Comparison of ENCODE assay signal across 8 cellular contexts in genomic region chr1:40784141-40784770, GRCh38. TPM values are rescaled to one million over a fixed set of nuclear protein-coding genes. Genes with fewer than 3 reads are reported as not detected.
DNase-seq lines count a peak whose midpoint lies in the region; ATAC-seq, FAIRE-seq and TF ChIP-seq lines count a peak whose summit lies in the region.

No MANE protein-coding gene starts in this region.

- H3K9me2 ChIP-seq in OCI-LY7 (ENCODE audit: insufficient read depth, low read length), result no peaks in the 10 kb centered on the region

- POLR2A ChIA-PET in CD4-positive, alpha-beta memory T cell (lab: Charles Lee; ENCODE audit: partially characterized antibody), result no interaction called here
- POLR2A ChIA-PET in OCI-LY7 (lab: Charles Lee), result no interaction called here

- no peak for FAIRE-seq in H54 (lab: Jason Lieb, UNC)

- no peak overlapping the region for H3K27ac ChIP-seq in CD4-positive, alpha-beta memory T cell (ENCODE audit: low read depth, low read length)
- H3K27ac ChIP-seq in dorsolateral prefrontal cortex (peak overlapping the region in 11 of 59 donors; percentile 11 to 64 (median 33)), OCI-LY7 (ENCODE audit: low read depth, low read length, poor library complexity, severe bottlenecking) (no peak overlapping the region)

- CTCF ChIA-PET in CD4-positive, alpha-beta memory T cell (lab: Charles Lee; ENCODE audit: partially characterized antibody), result interaction anchor here (1.7 kb wide), 1 partner anchor 10 kb away, joined by 5 read pairs; no protein-coding TSS in a partner anchor
- CTCF ChIA-PET in OCI-LY7 (lab: Charles Lee; ENCODE audit: unreplicated experiment), result no interaction called here

- no peak for ATAC-seq in natural killer cell treated with Interleukin-12 subunit alpha and Interleukin-12 subunit beta and Interleukin-15 and Interleukin-18, amount 100 ng/mL, for 72 hours
- ATAC-seq in GM19023 (IDR thresholded peaks at IDR 0.05; ENCODE audit: unreplicated experiment), result no peak

- H3K4me3 ChIP-seq in CD4-positive, alpha-beta memory T cell (ENCODE audit: low read length in 2 of 2), result no peak overlapping the region
- H3K4me3 ChIP-seq in LNCaP clone FGC (ENCODE audit: low read depth, low read length), result peak overlapping the region; percentile 49
- peak overlapping the region in 58 of 59 donors; percentile 19 to 71 (median 50) for H3K4me3 ChIP-seq in dorsolateral prefrontal cortex
- H3K4me3 ChIP-seq in OCI-LY7 (ENCODE audit: low read depth, low read length, poor library complexity, severe bottlenecking), result no peak overlapping the region

- H3K36me3 Mint-ChIP-seq in CD4-positive, alpha-beta memory T cell, result no peaks in the 10 kb centered on the region
- no peaks in the 10 kb centered on the region for H3K36me3 Mint-ChIP-seq in natural killer cell treated with Interleukin-12 subunit alpha and Interleukin-12 subunit beta and Interleukin-15 and Interleukin-18, amount 100 ng/mL, for 72 hours

- H3K79me2 ChIP-seq in OCI-LY7 (ENCODE audit: insufficient read depth, low read depth, low read length), result no peaks in the 10 kb centered on the region

- peaks cover 4 to 13% (median 7%) of the 10 kb centered on the region in 4 donors for H3K4me1 Mint-ChIP-seq in CD4-positive, alpha-beta memory T cell
- H3K4me1 Mint-ChIP-seq in natural killer cell treated with Interleukin-12 subunit alpha and Interleukin-12 subunit beta and Interleukin-15 and Interleukin-18, amount 100 ng/mL, for 72 hours (ENCODE audit: low read depth in 2 of 2), result peaks cover 0 to 9% of the 10 kb centered on the region in 2 donors

- H4K20me1 ChIP-seq in OCI-LY7 (ENCODE audit: insufficient read depth, low read length), result no peaks in the 10 kb centered on the region

- H3K27ac Mint-ChIP-seq in CD4-positive, alpha-beta memory T cell, result peak overlapping the region in 1 of 7 donors; percentile 86
- H3K27ac Mint-ChIP-seq in natural killer cell treated with Interleukin-12 subunit alpha and Interleukin-12 subunit beta and Interleukin-15 and Interleukin-18, amount 100 ng/mL, for 72 hours, result no peak overlapping the region

- no peak for DNase-seq in CD4-positive, alpha-beta memory T cell
- DNase-seq in LNCaP clone FGC (ENCODE audit: low read depth) (no peak), dorsolateral prefrontal cortex (no peak), SKM-1 treated with dmso at 0.1 percent for 144 hours (lab: John Stamatoyannopoulos, UW; ENCODE audit: unreplicated experiment) (no peak), OCI-LY7 (ENCODE audit: low spot score) (no peak), H54 (ENCODE audit: insufficient read length, low spot score) (no peak)
- no peak for DNase-seq in natural killer cell treated with Interleukin-12 subunit alpha and Interleukin-12 subunit beta and Interleukin-15 and Interleukin-18, amount 100 ng/mL, for 72 hours (ENCODE audit: low spot score)

- H3K27me3 ChIP-seq in CD4-positive, alpha-beta memory T cell (ENCODE audit: insufficient read depth, low read length), result peaks cover 6% of the 10 kb centered on the region
- peaks cover 0 to 6% (median 0%) of the 10 kb centered on the region in 45 donors for H3K27me3 ChIP-seq in dorsolateral prefrontal cortex

- no peaks in the 10 kb centered on the region for H3K4me1 ChIP-seq in CD4-positive, alpha-beta memory T cell (ENCODE audit: insufficient read depth, low read length)
- no peaks in the 10 kb centered on the region for H3K4me1 ChIP-seq in OCI-LY7 (ENCODE audit: insufficient read depth, low read length, poor library complexity, severe bottlenecking)

- TF ChIP-seq CTCF in LNCaP clone FGC (IDR thresholded peaks at IDR 0.05; ENCODE audit: control insufficient read depth, extremely low read depth, insufficient read depth) (no peak), dorsolateral prefrontal cortex (IDR thresholded peaks at IDR 0.05 in 54 of 56, conservative IDR thresholded peaks at IDR 0.05 in 2 of 56; ENCODE audit: low read depth in 1 of 56, partially characterized antibody in 56 of 56) (no peak), OCI-LY7 (conservative IDR thresholded peaks at IDR 0.05; ENCODE audit: low read length) (no peak)

- TF ChIP-seq POLR2A in H54 (IDR thresholded peaks at IDR 0.05; ENCODE audit: low read depth, low read length), result no peak

- BruUV-seq in OCI-LY7 (replicated peaks; lab: Mats Ljungman, UMichigan), result no TSS peak

- intact Hi-C loops in CD4-positive, alpha-beta memory T cell (cut with micrococcal nuclease), result no loop called here
- intact Hi-C loops in dorsolateral prefrontal cortex (cut with DNase I), result no loop called here
- intact Hi-C loops in OCI-LY7 (cut with micrococcal nuclease; ENCODE audit: unreplicated experiment), result no loop called here

- peaks cover 9 to 26% of the 10 kb centered on the region in 2 donors for H3K27me3 Mint-ChIP-seq in CD4-positive, alpha-beta memory T cell
- peaks cover 5 to 26% of the 10 kb centered on the region in 2 donors for H3K27me3 Mint-ChIP-seq in natural killer cell treated with Interleukin-12 subunit alpha and Interleukin-12 subunit beta and Interleukin-15 and Interleukin-18, amount 100 ng/mL, for 72 hours

- no peaks in the 10 kb centered on the region for H3K9me3 ChIP-seq in CD4-positive, alpha-beta memory T cell (ENCODE audit: control insufficient read depth in 1 of 2, low read length in 2 of 2)
- H3K9me3 ChIP-seq in OCI-LY7 (ENCODE audit: low read length), result no peaks in the 10 kb centered on the region

- H2AFZ ChIP-seq in OCI-LY7 (ENCODE audit: low read length), result no peak overlapping the region

- no peaks in the 10 kb centered on the region for H3K9me3 Mint-ChIP-seq in CD4-positive, alpha-beta memory T cell
- no peaks in the 10 kb centered on the region for H3K9me3 Mint-ChIP-seq in natural killer cell treated with Interleukin-12 subunit alpha and Interleukin-12 subunit beta and Interleukin-15 and Interleukin-18, amount 100 ng/mL, for 72 hours

- H3K4me2 ChIP-seq in OCI-LY7 (ENCODE audit: low read length), result no peak overlapping the region

- no peaks in the 10 kb centered on the region for H3K36me3 ChIP-seq in CD4-positive, alpha-beta memory T cell (ENCODE audit: insufficient read depth, low read length)
- no peaks in the 10 kb centered on the region for H3K36me3 ChIP-seq in OCI-LY7 (ENCODE audit: insufficient read depth, low read length)

- H3K4me3 Mint-ChIP-seq in CD4-positive, alpha-beta memory T cell, result peak overlapping the region in 6 of 8 donors; percentile 26 to 74 (median 57)
- peak overlapping the region; percentile 41 for H3K4me3 Mint-ChIP-seq in natural killer cell treated with Interleukin-12 subunit alpha and Interleukin-12 subunit beta and Interleukin-15 and Interleukin-18, amount 100 ng/mL, for 72 hours

RNA-seq across cellular contexts. Expression of gene KCNQ4, which starts 0.7 kb away (rescaled TPM):
- total RNA-seq in CD4-positive, alpha-beta memory T cell, result under 1 TPM; 0.20 to 0.33 TPM
- under 1 TPM in 1 of 2 donors, not detected in 1; 0.14 TPM for polyA plus RNA-seq in CD4-positive, alpha-beta memory T cell
- 10 to 100 TPM in 10 of 120 experiments, 1 to 10 TPM in 110; 2.1 to 12.7 (median 6.9) TPM for total RNA-seq in dorsolateral prefrontal cortex
- total RNA-seq in natural killer cell treated with Interleukin-12 subunit alpha and Interleukin-12 subunit beta and Interleukin-15 and Interleukin-18, amount 100 ng/mL, for 72 hours, result under 1 TPM; 0.24 to 0.56 TPM
- total RNA-seq in OCI-LY7 (2014; rRNA removed; shearing (Covaris generic)), result 0.16 and 0.33 TPM in 2 replicates
- 0.37 and 0.49 TPM in 2 replicates for total RNA-seq in OCI-LY7 (2022)

Comparison
In these comparisons a context has a peak if more than half of its experiments do, and no peak if none do; other contexts are left out.
1. H3K4me3 ChIP-seq: peak in LNCaP clone FGC (single experiment) and dorsolateral prefrontal cortex (58 of 59); none in CD4-positive, alpha-beta memory T cell (0 of 2) and OCI-LY7 (single experiment).